8 cellular contexts compared by ENCODE assay signal in genomic region chr19:10074153-10074552, GRCh38. TPM values are rescaled to one million over a fixed set of nuclear protein-coding genes. Genes with fewer than 3 reads are reported as not detected.
DNase-seq lines count a peak whose midpoint lies in the region; ATAC-seq and TF ChIP-seq lines count a peak whose summit lies in the region.

No MANE protein-coding gene starts in this region.

- no peak for ATAC-seq in GM21717 (IDR thresholded peaks at IDR 0.05; ENCODE audit: unreplicated experiment)

- H3K27ac ChIP-seq in GM23248 = no peak overlapping the region
- no peak overlapping the region for H3K27ac ChIP-seq in endodermal cell (ENCODE audit: low read depth, low read length)

- H3K9me3 ChIP-seq in GM23248 (ENCODE audit: low read depth) = no peaks in the 10 kb centered on the region
- no peaks in the 10 kb centered on the region for H3K9me3 ChIP-seq in endodermal cell (ENCODE audit: control insufficient read depth, low read length)

- no peaks in the 10 kb centered on the region for H3K4me1 ChIP-seq in GM23248 (ENCODE audit: insufficient read depth)
- H3K4me1 ChIP-seq in endodermal cell (ENCODE audit: control insufficient read depth, insufficient read depth, low read length) = no peaks in the 10 kb centered on the region

- WGBS in GM23248 (ENCODE audit: low coverage in 1 of 2, low lambda C conversion rate in 2 of 2, missing lambda C conversion rate in 2 of 2), 2 experiments = 30 to 32% methylated on average over 2 of the region's 2 CpGs
- WGBS in endodermal cell (ENCODE audit: insufficient coverage in 1 of 2, insufficient read length in 1 of 2), 2 experiments = 67 to 70% methylated on average over 2 of the region's 2 CpGs

- H3K9me3 Mint-ChIP-seq in endodermal cell = peaks cover 15% of the 10 kb centered on the region

- H4K20me1 ChIP-seq in GM23248 (ENCODE audit: insufficient read depth) = no peaks in the 10 kb centered on the region

- no peaks in the 10 kb centered on the region for H3K79me2 ChIP-seq in GM23248 (ENCODE audit: insufficient read depth)

- H3K4me3 ChIP-seq in GM23248 = no peak overlapping the region
- H3K4me3 ChIP-seq in endodermal cell (ENCODE audit: low read length) = no peak overlapping the region

- H3K9me2 ChIP-seq in GM23248 (ENCODE audit: insufficient read depth) = no peaks in the 10 kb centered on the region

- H3K9ac ChIP-seq in GM23248 (no peak overlapping the region), endodermal cell (ENCODE audit: extremely low read depth, low read length, poor library complexity, severe bottlenecking) (no peak overlapping the region)

- TF ChIP-seq CTCF in endodermal cell (conservative IDR thresholded peaks at IDR 0.05) = peak; percentile 55

- H3K4me2 ChIP-seq in GM23248 (ENCODE audit: unreplicated experiment) = no peak overlapping the region

- H3F3A ChIP-seq in GM23248 (ENCODE audit: insufficient read depth) = no peaks in the 10 kb centered on the region

- no peaks in the 10 kb centered on the region for H3K36me3 Mint-ChIP-seq in endodermal cell (ENCODE audit: low read depth)

- no peak overlapping the region for H3K4me3 Mint-ChIP-seq in endodermal cell

- H3K27me3 Mint-ChIP-seq in endodermal cell (ENCODE audit: insufficient read depth) = peaks cover 32% of the 10 kb centered on the region

- H3K27ac Mint-ChIP-seq in endodermal cell = no peak overlapping the region

- H3K36me3 ChIP-seq in GM23248 (ENCODE audit: low read depth) (no peaks in the 10 kb centered on the region), endodermal cell (ENCODE audit: control insufficient read depth, insufficient read depth, low read length) (no peaks in the 10 kb centered on the region)

- in situ Hi-C loops in GM23248 (cut with MboI) = no loop called here

- no peak overlapping the region for H2AFZ ChIP-seq in GM23248

- peak; percentile 23 for DNase-seq in AG08395 (ENCODE audit: low spot score)
- peak; percentile 53 for DNase-seq in GM23248
- DNase-seq in T-helper 1 cell = peak in 3 of 5 donors; percentile 17 to 60 (median 42)
- DNase-seq in endodermal cell = no peak
- DNase-seq in stimulated activated CD4-positive, alpha-beta T cell treated with anti-CD3 and anti-CD28 coated beads, Interleukin-15, amount 100 ng/mL, for 48 hours (ENCODE audit: low read depth in 2 of 2) = peak; percentile 27 to 44
- DNase-seq in DMS114 treated with DMSO at 0.1 percent for 48 hours (lab: John Stamatoyannopoulos, UW; ENCODE audit: unreplicated experiment) = no peak
- DNase-seq in Ammon's horn (ENCODE audit: low spot score) = no peak

- H3K27me3 ChIP-seq in GM23248 (replicated peaks; ENCODE audit: insufficient read depth) (peaks cover 4% of the 10 kb centered on the region), endodermal cell (ENCODE audit: control insufficient read depth, insufficient read depth, low read length, poor library complexity, severe bottlenecking) (peaks cover 11% of the 10 kb centered on the region)

- no peaks in the 10 kb centered on the region for H3K4me1 Mint-ChIP-seq in endodermal cell

RNA-seq across cellular contexts. Expression of gene SHFL, which starts 12.0 kb away (rescaled TPM):
- 30.6 and 33.0 TPM in 2 replicates for total RNA-seq in GM23248 (2014; rRNA removed; shearing (Covaris generic))
- 28.4 and 29.8 TPM in 2 replicates for polyA plus RNA-seq in GM23248 (2016; fragmentation: Nextera tagmentation; extraction: Ambion mirVana)
- total RNA-seq in endodermal cell = 10 to 100 TPM in 1 of 2 donors, 1 to 10 TPM in 1; 8.2 to 15.0 TPM
- polyA plus RNA-seq in endodermal cell (2013, experiment 1 of 2) = 1.1 TPM
- polyA plus RNA-seq in endodermal cell (2013, experiment 2 of 2) = 1.4 TPM

RNA-seq across cellular contexts. Expression of gene ANGPTL6, which starts 28.3 kb away (rescaled TPM):
- total RNA-seq in GM23248 (2014; rRNA removed; shearing (Covaris generic)) = 0.22 and 0.63 TPM in 2 replicates
- polyA plus RNA-seq in GM23248 (2016; fragmentation: Nextera tagmentation; extraction: Ambion mirVana) = 0.46 and 0.58 TPM in 2 replicates
- not detected for total RNA-seq in endodermal cell
- polyA plus RNA-seq in endodermal cell (2013, experiment 1 of 2) = 0.14 TPM
- polyA plus RNA-seq in endodermal cell (2013, experiment 2 of 2) = 0.29 TPM

RNA-seq across cellular contexts. Expression of gene PPAN, which starts 32.0 kb away (rescaled TPM):
- total RNA-seq in GM23248 (2014; rRNA removed; shearing (Covaris generic)) = 39.7 and 47.0 TPM in 2 replicates
- polyA plus RNA-seq in GM23248 (2016; fragmentation: Nextera tagmentation; extraction: Ambion mirVana) = 44.2 and 47.7 TPM in 2 replicates
- 10 to 100 TPM; 40.3 to 54.0 TPM for total RNA-seq in endodermal cell
- polyA plus RNA-seq in endodermal cell (2013, experiment 1 of 2) = 31.6 TPM
- 28.0 TPM for polyA plus RNA-seq in endodermal cell (2013, experiment 2 of 2)

RNA-seq across cellular contexts. Expression of gene P2RY11, which starts 37.3 kb away (rescaled TPM):
- total RNA-seq in GM23248 (2014; rRNA removed; shearing (Covaris generic)) = 2.9 and 6.3 TPM in 2 replicates
- polyA plus RNA-seq in GM23248 (2016; fragmentation: Nextera tagmentation; extraction: Ambion mirVana) = 2.5 and 2.8 TPM in 2 replicates
- total RNA-seq in endodermal cell = 10 to 100 TPM in 1 of 2 donors, 1 to 10 TPM in 1; 9.0 to 14.8 TPM
- polyA plus RNA-seq in endodermal cell (2013, experiment 1 of 2) = 6.3 TPM
- 5.1 TPM for polyA plus RNA-seq in endodermal cell (2013, experiment 2 of 2)

RNA-seq across cellular contexts. Expression of gene EIF3G, which starts 45.5 kb away (rescaled TPM):
- total RNA-seq in GM23248 (2014; rRNA removed; shearing (Covaris generic)) = 211 and 259 TPM in 2 replicates
- 176 and 179 TPM in 2 replicates for polyA plus RNA-seq in GM23248 (2016; fragmentation: Nextera tagmentation; extraction: Ambion mirVana)
- total RNA-seq in endodermal cell = 100 to 1,000 TPM; 216 to 257 TPM
- polyA plus RNA-seq in endodermal cell (2013, experiment 1 of 2) = 179 TPM
- polyA plus RNA-seq in endodermal cell (2013, experiment 2 of 2) = 159 TPM

Comparison
In these comparisons a context has a peak if more than half of its experiments do, and no peak if none do; other contexts are left out.
1. DNase-seq: peak in AG08395 (single experiment), GM23248 (single experiment), T-helper 1 cell (3 of 5) and stimulated activated CD4-positive, alpha-beta T cell treated with anti-CD3 and anti-CD28 coated beads, Interleukin-15, amount 100 ng/mL, for 48 hours (2 of 2); none in endodermal cell (single experiment), DMS114 treated with DMSO at 0.1 percent for 48 hours (single experiment) and Ammon's horn (single experiment).